In genomic region chr4:4384837-4385236, GRCh38 we compare ENCODE assay signal across 8 cellular contexts. TPM values are rescaled to one million over a fixed set of nuclear protein-coding genes. Genes with fewer than 3 reads are reported as not detected.
DNase-seq lines count a peak whose midpoint lies in the region; ATAC-seq and TF ChIP-seq lines count a peak whose summit lies in the region.

No MANE protein-coding gene starts in this region.

- intact Hi-C loops in activated naive CD4-positive, alpha-beta T cell treated with anti-CD3 and anti-CD28 coated beads for 36 hours (cut with micrococcal nuclease): loop anchor here (1.0 to 5.0 kb wide), 2 partner anchors 45 to 472 kb away; partner anchors contain the start of gene MSX1

- no peak overlapping the region for H3K4me3 ChIP-seq in endodermal cell (ENCODE audit: low read length)
- no peak overlapping the region for H3K4me3 ChIP-seq in smooth muscle cell

- H3K79me2 ChIP-seq in smooth muscle cell (ENCODE audit: low read depth): no peaks in the 10 kb centered on the region

- TF ChIP-seq CTCF in endodermal cell (conservative IDR thresholded peaks at IDR 0.05) (peak; percentile 88), smooth muscle cell (IDR thresholded peaks at IDR 0.05; ENCODE audit: borderline replicate concordance, insufficient read depth, poor library complexity, severe bottlenecking) (peak; percentile 31)

- no peaks in the 10 kb centered on the region for H3F3A ChIP-seq in smooth muscle cell (ENCODE audit: low read depth)

- H2AFZ ChIP-seq in smooth muscle cell (ENCODE audit: low read depth): no peak overlapping the region

- no peak for ATAC-seq in GM19035 (IDR thresholded peaks at IDR 0.05; ENCODE audit: unreplicated experiment)

- no peaks in the 10 kb centered on the region for H3K36me3 Mint-ChIP-seq in activated naive CD4-positive, alpha-beta T cell treated with anti-CD3 and anti-CD28 coated beads for 36 hours (ENCODE audit: low read depth)
- no peaks in the 10 kb centered on the region for H3K36me3 Mint-ChIP-seq in endodermal cell (ENCODE audit: low read depth)

- H3K27me3 ChIP-seq in endodermal cell (ENCODE audit: control insufficient read depth, insufficient read depth, low read length, poor library complexity, severe bottlenecking): peaks cover 98% of the 10 kb centered on the region
- peaks cover 83% of the 10 kb centered on the region for H3K27me3 ChIP-seq in smooth muscle cell (ENCODE audit: low read depth)

- WGBS in endodermal cell (ENCODE audit: insufficient coverage in 1 of 2, insufficient read length in 1 of 2), 2 experiments: 47 to 55% methylated on average over 3 to 5 of the region's 5 CpGs
- WGBS in smooth muscle cell (ENCODE audit: low lambda C conversion rate): 40% methylated on average over 5 of the region's 5 CpGs

- H3K9me3 ChIP-seq in endodermal cell (ENCODE audit: control insufficient read depth, low read length) (no peaks in the 10 kb centered on the region), smooth muscle cell (replicated peaks; ENCODE audit: low read depth) (no peaks in the 10 kb centered on the region)

- peaks cover 5% of the 10 kb centered on the region for H3K4me1 ChIP-seq in endodermal cell (ENCODE audit: control insufficient read depth, insufficient read depth, low read length)
- peaks cover 7% of the 10 kb centered on the region for H3K4me1 ChIP-seq in smooth muscle cell (ENCODE audit: low read depth)

- DNase-seq in activated naive CD4-positive, alpha-beta T cell treated with anti-CD3 and anti-CD28 coated beads for 36 hours: peak; percentile 57
- DNase-seq in activated naive CD4-positive, alpha-beta T cell (lab: John Stamatoyannopoulos, UW): no peak
- DNase-seq in NCI-H82 treated with DMSO at 0.1 percent for 48 hours (lab: John Stamatoyannopoulos, UW; ENCODE audit: unreplicated experiment) (peak; percentile 44), endodermal cell (peak; percentile 93), smooth muscle cell (lab: John Stamatoyannopoulos, UW; ENCODE audit: unreplicated experiment) (no peak), T-helper 1 cell (no peak), NOMO-1 treated with dmso at 0.1 percent for 144 hours (lab: John Stamatoyannopoulos, UW; ENCODE audit: unreplicated experiment) (no peak)

- peaks cover 24% of the 10 kb centered on the region for H3K27me3 Mint-ChIP-seq in activated naive CD4-positive, alpha-beta T cell treated with anti-CD3 and anti-CD28 coated beads for 36 hours (ENCODE audit: low read depth)
- peaks cover 69% of the 10 kb centered on the region for H3K27me3 Mint-ChIP-seq in endodermal cell (ENCODE audit: insufficient read depth)

- H3K36me3 ChIP-seq in endodermal cell (ENCODE audit: control insufficient read depth, insufficient read depth, low read length): no peaks in the 10 kb centered on the region
- no peaks in the 10 kb centered on the region for H3K36me3 ChIP-seq in smooth muscle cell (ENCODE audit: low read depth)

- no peak overlapping the region for H3K27ac Mint-ChIP-seq in activated naive CD4-positive, alpha-beta T cell treated with anti-CD3 and anti-CD28 coated beads for 36 hours
- no peak overlapping the region for H3K27ac Mint-ChIP-seq in endodermal cell

- H3K9ac ChIP-seq in endodermal cell (ENCODE audit: extremely low read depth, low read length, poor library complexity, severe bottlenecking) (no peak overlapping the region), smooth muscle cell (ENCODE audit: low read depth) (no peak overlapping the region)

- CTCF ChIA-PET in activated naive CD4-positive, alpha-beta T cell treated with anti-CD3 and anti-CD28 coated beads for 36 hours (lab: Charles Lee): interaction anchor here (0.8 to 2.3 kb wide), 6 partner anchors 9 to 125 kb away, joined by 3 to 6 read pairs (median 4); no protein-coding TSS in a partner anchor

- no peak overlapping the region for H3K4me2 ChIP-seq in smooth muscle cell

- H3K27ac ChIP-seq in endodermal cell (ENCODE audit: low read depth, low read length) (no peak overlapping the region), smooth muscle cell (ENCODE audit: low read depth) (no peak overlapping the region)

- no peak overlapping the region for H3K4me3 Mint-ChIP-seq in activated naive CD4-positive, alpha-beta T cell treated with anti-CD3 and anti-CD28 coated beads for 36 hours
- H3K4me3 Mint-ChIP-seq in endodermal cell: no peak overlapping the region

- peaks cover 12% of the 10 kb centered on the region for H3K4me1 Mint-ChIP-seq in activated naive CD4-positive, alpha-beta T cell treated with anti-CD3 and anti-CD28 coated beads for 36 hours (ENCODE audit: low read depth)
- H3K4me1 Mint-ChIP-seq in endodermal cell: peaks cover 7% of the 10 kb centered on the region

- H4K20me1 ChIP-seq in smooth muscle cell (ENCODE audit: low read depth): no peaks in the 10 kb centered on the region

- H3K9me3 Mint-ChIP-seq in activated naive CD4-positive, alpha-beta T cell treated with anti-CD3 and anti-CD28 coated beads for 36 hours: no peaks in the 10 kb centered on the region
- H3K9me3 Mint-ChIP-seq in endodermal cell: no peaks in the 10 kb centered on the region

RNA-seq across cellular contexts. Expression of gene NSG1, which starts 2.1 kb away (rescaled TPM):
- 1 to 10 TPM; 1.9 to 2.1 TPM for total RNA-seq in activated naive CD4-positive, alpha-beta T cell treated with anti-CD3 and anti-CD28 coated beads for 36 hours
- total RNA-seq in endodermal cell: 1 to 10 TPM; 1.8 to 6.0 TPM
- 18.1 TPM for polyA plus RNA-seq in endodermal cell (2013, experiment 1 of 2)
- polyA plus RNA-seq in endodermal cell (2013, experiment 2 of 2): 14.0 TPM
- 11.4 and 15.4 TPM in 2 replicates for total RNA-seq in smooth muscle cell
- 8.4 and 19.0 TPM in 2 replicates for polyA plus RNA-seq in smooth muscle cell

Comparison
In these comparisons a context has a peak if more than half of its experiments do, and no peak if none do; other contexts are left out.
1. DNase-seq: peak in activated naive CD4-positive, alpha-beta T cell treated with anti-CD3 and anti-CD28 coated beads for 36 hours (single experiment), NCI-H82 treated with DMSO at 0.1 percent for 48 hours (single experiment) and endodermal cell (single experiment); none in activated naive CD4-positive, alpha-beta T cell (0 of 4), smooth muscle cell (single experiment), T-helper 1 cell (0 of 5) and NOMO-1 treated with dmso at 0.1 percent for 144 hours (single experiment).